In the genomic region with DNA sequence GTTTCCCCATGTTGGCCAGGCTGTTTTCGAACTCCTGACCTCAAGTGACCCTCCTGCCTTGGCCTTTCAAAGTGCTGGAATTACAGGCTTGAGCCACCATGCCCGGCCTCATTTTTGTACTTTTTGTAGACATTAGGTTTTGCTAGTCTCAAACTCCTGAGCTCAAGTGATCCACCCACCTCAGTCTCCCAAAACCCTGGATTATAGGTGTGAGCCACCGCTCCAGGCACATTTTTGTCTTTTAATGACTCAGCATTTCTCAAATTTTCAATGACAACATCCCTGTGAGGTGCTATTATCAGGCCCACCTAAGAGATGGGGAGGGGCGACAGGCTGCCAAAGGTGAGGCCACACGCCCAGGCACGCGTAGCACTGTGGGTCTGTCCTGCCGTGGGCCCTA, we compare ENCODE assay signal across 2 cellular contexts.
TF ChIP-seq lines count a peak whose summit lies in the region.

No MANE protein-coding gene starts in this region.

TF ChIP-seq in A549, 52 proteins besides CTCF, POLR2A, EP300 and RAD21:
- peak; percentile 97 for TF ChIP-seq MAFK (IDR thresholded peaks at IDR 0.05; ENCODE audit: partially characterized antibody)
- TF ChIP-seq SMC3 (IDR thresholded peaks at IDR 0.05), result no peak
- TF ChIP-seq HOXA7 (CRISPR knock-in tag; IDR thresholded peaks at IDR 0.05), result no peak
- no peak for TF ChIP-seq TFCP2L1 (CRISPR knock-in tag; IDR thresholded peaks at IDR 0.05)
- TF ChIP-seq NFE2L2 (conservative IDR thresholded peaks at IDR 0.05; ENCODE audit: low read length), result peak; percentile 88
- TF ChIP-seq JUNB (IDR thresholded peaks at IDR 0.05), result no peak
TF ChIP-seq in A549: peak in this region for 2.

TF ChIP-seq in K562, 482 proteins besides CTCF, POLR2A, EP300 and RAD21 (continues in another document):
- peak; percentile 48; the same call in 1 of the 2 replicates for TF ChIP-seq SMARCA4 (IDR thresholded peaks at IDR 0.05)
- TF ChIP-seq DPF2 (IDR thresholded peaks at IDR 0.05), result peak; percentile 60; the same call in 1 of the 2 replicates
- no peak for TF ChIP-seq SAFB2 (IDR thresholded peaks at IDR 0.05; ENCODE audit: borderline replicate concordance, low read depth, low read length, severe bottlenecking)
- 0 out of 2 replicates have a peak, but pooled peaks have one; percentile 15 for TF ChIP-seq ARID1B (IDR thresholded peaks at IDR 0.05)
- TF ChIP-seq DIDO1 (tag; IDR thresholded peaks at IDR 0.05; ENCODE audit: low read depth), result no peak
- no peak for TF ChIP-seq ZNF134 (CRISPR knock-in tag; conservative IDR thresholded peaks at IDR 0.05)
- TF ChIP-seq E2F3 (CRISPR knock-in tag; IDR thresholded peaks at IDR 0.05), result no peak
- no peak for TF ChIP-seq ZNF584 (CRISPR knock-in tag; IDR thresholded peaks at IDR 0.05; ENCODE audit: low read depth)
- TF ChIP-seq NFE2 (IDR thresholded peaks at IDR 0.05; ENCODE audit: low read depth), result peak; percentile 86
- TF ChIP-seq, protein P1, sequence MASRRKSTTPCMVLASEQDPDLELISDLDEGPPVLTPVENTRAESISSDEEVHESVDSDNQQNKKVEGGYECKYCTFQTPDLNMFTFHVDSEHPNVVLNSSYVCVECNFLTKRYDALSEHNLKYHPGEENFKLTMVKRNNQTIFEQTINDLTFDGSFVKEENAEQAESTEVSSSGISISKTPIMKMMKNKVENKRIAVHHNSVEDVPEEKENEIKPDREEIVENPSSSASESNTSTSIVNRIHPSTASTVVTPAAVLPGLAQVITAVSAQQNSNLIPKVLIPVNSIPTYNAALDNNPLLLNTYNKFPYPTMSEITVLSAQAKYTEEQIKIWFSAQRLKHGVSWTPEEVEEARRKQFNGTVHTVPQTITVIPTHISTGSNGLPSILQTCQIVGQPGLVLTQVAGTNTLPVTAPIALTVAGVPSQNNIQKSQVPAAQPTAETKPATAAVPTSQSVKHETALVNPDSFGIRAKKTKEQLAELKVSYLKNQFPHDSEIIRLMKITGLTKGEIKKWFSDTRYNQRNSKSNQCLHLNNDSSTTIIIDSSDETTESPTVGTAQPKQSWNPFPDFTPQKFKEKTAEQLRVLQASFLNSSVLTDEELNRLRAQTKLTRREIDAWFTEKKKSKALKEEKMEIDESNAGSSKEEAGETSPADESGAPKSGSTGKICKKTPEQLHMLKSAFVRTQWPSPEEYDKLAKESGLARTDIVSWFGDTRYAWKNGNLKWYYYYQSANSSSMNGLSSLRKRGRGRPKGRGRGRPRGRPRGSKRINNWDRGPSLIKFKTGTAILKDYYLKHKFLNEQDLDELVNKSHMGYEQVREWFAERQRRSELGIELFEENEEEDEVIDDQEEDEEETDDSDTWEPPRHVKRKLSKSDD (conservative IDR thresholded peaks at IDR 0.05; ENCODE audit: low read length), result no peak
- TF ChIP-seq ZNF589 (CRISPR knock-in tag; IDR thresholded peaks at IDR 0.05; ENCODE audit: low read depth), result no peak
- TF ChIP-seq HDGF (IDR thresholded peaks at IDR 0.05), result no peak
- no peak for TF ChIP-seq ZKSCAN1 (IDR thresholded peaks at IDR 0.05; ENCODE audit: low read depth, low read length)
- no peak for TF ChIP-seq ZNF133 (CRISPR knock-in tag; IDR thresholded peaks at IDR 0.05)
- TF ChIP-seq HDAC6 (IDR thresholded peaks at IDR 0.05; ENCODE audit: low read depth, low read length), result no peak
- TF ChIP-seq ETS2 (tag; IDR thresholded peaks at IDR 0.05; ENCODE audit: borderline replicate concordance, poor library complexity, severe bottlenecking), result no peak
- TF ChIP-seq TBP (optimal IDR thresholded peaks at IDR 0.05; ENCODE audit: low read depth, low read length), result no peak
- TF ChIP-seq GTF2E2 (tag; IDR thresholded peaks at IDR 0.05), result no peak
- TF ChIP-seq, protein P2, sequence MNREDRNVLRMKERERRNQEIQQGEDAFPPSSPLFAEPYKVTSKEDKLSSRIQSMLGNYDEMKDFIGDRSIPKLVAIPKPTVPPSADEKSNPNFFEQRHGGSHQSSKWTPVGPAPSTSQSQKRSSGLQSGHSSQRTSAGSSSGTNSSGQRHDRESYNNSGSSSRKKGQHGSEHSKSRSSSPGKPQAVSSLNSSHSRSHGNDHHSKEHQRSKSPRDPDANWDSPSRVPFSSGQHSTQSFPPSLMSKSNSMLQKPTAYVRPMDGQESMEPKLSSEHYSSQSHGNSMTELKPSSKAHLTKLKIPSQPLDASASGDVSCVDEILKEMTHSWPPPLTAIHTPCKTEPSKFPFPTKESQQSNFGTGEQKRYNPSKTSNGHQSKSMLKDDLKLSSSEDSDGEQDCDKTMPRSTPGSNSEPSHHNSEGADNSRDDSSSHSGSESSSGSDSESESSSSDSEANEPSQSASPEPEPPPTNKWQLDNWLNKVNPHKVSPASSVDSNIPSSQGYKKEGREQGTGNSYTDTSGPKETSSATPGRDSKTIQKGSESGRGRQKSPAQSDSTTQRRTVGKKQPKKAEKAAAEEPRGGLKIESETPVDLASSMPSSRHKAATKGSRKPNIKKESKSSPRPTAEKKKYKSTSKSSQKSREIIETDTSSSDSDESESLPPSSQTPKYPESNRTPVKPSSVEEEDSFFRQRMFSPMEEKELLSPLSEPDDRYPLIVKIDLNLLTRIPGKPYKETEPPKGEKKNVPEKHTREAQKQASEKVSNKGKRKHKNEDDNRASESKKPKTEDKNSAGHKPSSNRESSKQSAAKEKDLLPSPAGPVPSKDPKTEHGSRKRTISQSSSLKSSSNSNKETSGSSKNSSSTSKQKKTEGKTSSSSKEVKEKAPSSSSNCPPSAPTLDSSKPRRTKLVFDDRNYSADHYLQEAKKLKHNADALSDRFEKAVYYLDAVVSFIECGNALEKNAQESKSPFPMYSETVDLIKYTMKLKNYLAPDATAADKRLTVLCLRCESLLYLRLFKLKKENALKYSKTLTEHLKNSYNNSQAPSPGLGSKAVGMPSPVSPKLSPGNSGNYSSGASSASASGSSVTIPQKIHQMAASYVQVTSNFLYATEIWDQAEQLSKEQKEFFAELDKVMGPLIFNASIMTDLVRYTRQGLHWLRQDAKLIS (CRISPR knock-in tag; IDR thresholded peaks at IDR 0.05), result no peak
- no peak for TF ChIP-seq TAL1 (IDR thresholded peaks at IDR 0.05)
- TF ChIP-seq MAFF (IDR thresholded peaks at IDR 0.05; ENCODE audit: low read length), result peak; percentile 94
- no peak for TF ChIP-seq RNF2 (IDR thresholded peaks at IDR 0.05)
- TF ChIP-seq PTBP1 (IDR thresholded peaks at IDR 0.05; ENCODE audit: low read depth, low read length), result no peak
- no peak for TF ChIP-seq HMG20B (CRISPR knock-in tag; IDR thresholded peaks at IDR 0.05)
- TF ChIP-seq, protein P3, sequence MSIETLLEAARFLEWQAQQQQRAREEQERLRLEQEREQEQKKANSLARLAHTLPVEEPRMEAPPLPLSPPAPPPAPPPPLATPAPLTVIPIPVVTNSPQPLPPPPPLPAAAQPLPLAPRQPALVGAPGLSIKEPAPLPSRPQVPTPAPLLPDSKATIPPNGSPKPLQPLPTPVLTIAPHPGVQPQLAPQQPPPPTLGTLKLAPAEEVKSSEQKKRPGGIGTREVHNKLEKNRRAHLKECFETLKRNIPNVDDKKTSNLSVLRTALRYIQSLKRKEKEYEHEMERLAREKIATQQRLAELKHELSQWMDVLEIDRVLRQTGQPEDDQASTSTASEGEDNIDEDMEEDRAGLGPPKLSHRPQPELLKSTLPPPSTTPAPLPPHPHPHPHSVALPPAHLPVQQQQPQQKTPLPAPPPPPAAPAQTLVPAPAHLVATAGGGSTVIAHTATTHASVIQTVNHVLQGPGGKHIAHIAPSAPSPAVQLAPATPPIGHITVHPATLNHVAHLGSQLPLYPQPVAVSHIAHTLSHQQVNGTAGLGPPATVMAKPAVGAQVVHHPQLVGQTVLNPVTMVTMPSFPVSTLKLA (conservative IDR thresholded peaks at IDR 0.05), result no peak
- no peak for TF ChIP-seq COPS2 (conservative IDR thresholded peaks at IDR 0.05)
- no peak for TF ChIP-seq ZNF3 (CRISPR knock-in tag; IDR thresholded peaks at IDR 0.05)
- TF ChIP-seq RBFOX2 (IDR thresholded peaks at IDR 0.05; ENCODE audit: low read depth, low read length), result no peak
- TF ChIP-seq, protein P4, sequence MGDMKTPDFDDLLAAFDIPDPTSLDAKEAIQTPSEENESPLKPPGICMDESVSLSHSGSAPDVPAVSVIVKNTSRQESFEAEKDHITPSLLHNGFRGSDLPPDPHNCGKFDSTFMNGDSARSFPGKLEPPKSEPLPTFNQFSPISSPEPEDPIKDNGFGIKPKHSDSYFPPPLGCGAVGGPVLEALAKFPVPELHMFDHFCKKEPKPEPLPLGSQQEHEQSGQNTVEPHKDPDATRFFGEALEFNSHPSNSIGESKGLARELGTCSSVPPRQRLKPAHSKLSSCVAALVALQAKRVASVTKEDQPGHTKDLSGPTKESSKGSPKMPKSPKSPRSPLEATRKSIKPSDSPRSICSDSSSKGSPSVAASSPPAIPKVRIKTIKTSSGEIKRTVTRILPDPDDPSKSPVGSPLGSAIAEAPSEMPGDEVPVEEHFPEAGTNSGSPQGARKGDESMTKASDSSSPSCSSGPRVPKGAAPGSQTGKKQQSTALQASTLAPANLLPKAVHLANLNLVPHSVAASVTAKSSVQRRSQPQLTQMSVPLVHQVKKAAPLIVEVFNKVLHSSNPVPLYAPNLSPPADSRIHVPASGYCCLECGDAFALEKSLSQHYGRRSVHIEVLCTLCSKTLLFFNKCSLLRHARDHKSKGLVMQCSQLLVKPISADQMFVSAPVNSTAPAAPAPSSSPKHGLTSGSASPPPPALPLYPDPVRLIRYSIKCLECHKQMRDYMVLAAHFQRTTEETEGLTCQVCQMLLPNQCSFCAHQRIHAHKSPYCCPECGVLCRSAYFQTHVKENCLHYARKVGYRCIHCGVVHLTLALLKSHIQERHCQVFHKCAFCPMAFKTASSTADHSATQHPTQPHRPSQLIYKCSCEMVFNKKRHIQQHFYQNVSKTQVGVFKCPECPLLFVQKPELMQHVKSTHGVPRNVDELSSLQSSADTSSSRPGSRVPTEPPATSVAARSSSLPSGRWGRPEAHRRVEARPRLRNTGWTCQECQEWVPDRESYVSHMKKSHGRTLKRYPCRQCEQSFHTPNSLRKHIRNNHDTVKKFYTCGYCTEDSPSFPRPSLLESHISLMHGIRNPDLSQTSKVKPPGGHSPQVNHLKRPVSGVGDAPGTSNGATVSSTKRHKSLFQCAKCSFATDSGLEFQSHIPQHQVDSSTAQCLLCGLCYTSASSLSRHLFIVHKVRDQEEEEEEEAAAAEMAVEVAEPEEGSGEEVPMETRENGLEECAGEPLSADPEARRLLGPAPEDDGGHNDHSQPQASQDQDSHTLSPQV (IDR thresholded peaks at IDR 0.05), result peak; percentile 44; the same call in 1 of the 2 replicates
- no peak for TF ChIP-seq MYBL2 (IDR thresholded peaks at IDR 0.05; ENCODE audit: low read depth)
- TF ChIP-seq MYBL2 (CRISPR knock-in tag; IDR thresholded peaks at IDR 0.05; ENCODE audit: borderline replicate concordance), result no peak
- TF ChIP-seq BACH1 (tag; IDR thresholded peaks at IDR 0.05), result peak; percentile 72; the same call in 1 of the 2 replicates
- no peak for TF ChIP-seq ZC3H4 (CRISPR knock-in tag; IDR thresholded peaks at IDR 0.05; ENCODE audit: borderline replicate concordance)
- TF ChIP-seq ARID2 (IDR thresholded peaks at IDR 0.05), result no peak
- TF ChIP-seq HDAC2 (IDR thresholded peaks at IDR 0.05), result no peak
- TF ChIP-seq SP2 (IDR thresholded peaks at IDR 0.05; ENCODE audit: extremely low read depth, low read depth, low read length, poor library complexity, severe bottlenecking), result no peak
- TF ChIP-seq ZNF274 (IDR thresholded peaks at IDR 0.05; ENCODE audit: borderline replicate concordance, low read depth, low read length), result no peak
- TF ChIP-seq NUFIP1 (IDR thresholded peaks at IDR 0.05; ENCODE audit: partially characterized antibody), result no peak
- TF ChIP-seq, protein P5, sequence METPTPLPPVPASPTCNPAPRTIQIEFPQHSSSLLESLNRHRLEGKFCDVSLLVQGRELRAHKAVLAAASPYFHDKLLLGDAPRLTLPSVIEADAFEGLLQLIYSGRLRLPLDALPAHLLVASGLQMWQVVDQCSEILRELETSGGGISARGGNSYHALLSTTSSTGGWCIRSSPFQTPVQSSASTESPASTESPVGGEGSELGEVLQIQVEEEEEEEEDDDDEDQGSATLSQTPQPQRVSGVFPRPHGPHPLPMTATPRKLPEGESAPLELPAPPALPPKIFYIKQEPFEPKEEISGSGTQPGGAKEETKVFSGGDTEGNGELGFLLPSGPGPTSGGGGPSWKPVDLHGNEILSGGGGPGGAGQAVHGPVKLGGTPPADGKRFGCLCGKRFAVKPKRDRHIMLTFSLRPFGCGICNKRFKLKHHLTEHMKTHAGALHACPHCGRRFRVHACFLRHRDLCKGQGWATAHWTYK (CRISPR knock-in tag; IDR thresholded peaks at IDR 0.05), result no peak
- TF ChIP-seq JUN (IDR thresholded peaks at IDR 0.05; ENCODE audit: borderline replicate concordance, low read depth, low read length), result no peak
- TF ChIP-seq JUN (CRISPR knock-in tag; IDR thresholded peaks at IDR 0.05; ENCODE audit: borderline replicate concordance), result no peak
- peak; percentile 95 for TF ChIP-seq MAFG (tag; conservative IDR thresholded peaks at IDR 0.05)
- no peak for TF ChIP-seq HLTF (IDR thresholded peaks at IDR 0.05)
- TF ChIP-seq SREBF1 (IDR thresholded peaks at IDR 0.05; ENCODE audit: borderline replicate concordance, low read depth, low read length), result no peak
- peak; percentile 63; the same call in 1 of the 2 replicates for TF ChIP-seq NFE2L1 (tag; IDR thresholded peaks at IDR 0.05; ENCODE audit: borderline replicate concordance, low read depth)
- TF ChIP-seq, protein P6, sequence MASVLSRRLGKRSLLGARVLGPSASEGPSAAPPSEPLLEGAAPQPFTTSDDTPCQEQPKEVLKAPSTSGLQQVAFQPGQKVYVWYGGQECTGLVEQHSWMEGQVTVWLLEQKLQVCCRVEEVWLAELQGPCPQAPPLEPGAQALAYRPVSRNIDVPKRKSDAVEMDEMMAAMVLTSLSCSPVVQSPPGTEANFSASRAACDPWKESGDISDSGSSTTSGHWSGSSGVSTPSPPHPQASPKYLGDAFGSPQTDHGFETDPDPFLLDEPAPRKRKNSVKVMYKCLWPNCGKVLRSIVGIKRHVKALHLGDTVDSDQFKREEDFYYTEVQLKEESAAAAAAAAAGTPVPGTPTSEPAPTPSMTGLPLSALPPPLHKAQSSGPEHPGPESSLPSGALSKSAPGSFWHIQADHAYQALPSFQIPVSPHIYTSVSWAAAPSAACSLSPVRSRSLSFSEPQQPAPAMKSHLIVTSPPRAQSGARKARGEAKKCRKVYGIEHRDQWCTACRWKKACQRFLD (CRISPR knock-in tag; IDR thresholded peaks at IDR 0.05), result no peak
- TF ChIP-seq CEBPG (CRISPR knock-in tag; IDR thresholded peaks at IDR 0.05), result no peak
- no peak for TF ChIP-seq CEBPG (tag; conservative IDR thresholded peaks at IDR 0.05 in 1 of 2, IDR thresholded peaks at IDR 0.05 in 1 of 2)
